ENCODE assay signal across 22 cellular contexts in the genomic region with DNA sequence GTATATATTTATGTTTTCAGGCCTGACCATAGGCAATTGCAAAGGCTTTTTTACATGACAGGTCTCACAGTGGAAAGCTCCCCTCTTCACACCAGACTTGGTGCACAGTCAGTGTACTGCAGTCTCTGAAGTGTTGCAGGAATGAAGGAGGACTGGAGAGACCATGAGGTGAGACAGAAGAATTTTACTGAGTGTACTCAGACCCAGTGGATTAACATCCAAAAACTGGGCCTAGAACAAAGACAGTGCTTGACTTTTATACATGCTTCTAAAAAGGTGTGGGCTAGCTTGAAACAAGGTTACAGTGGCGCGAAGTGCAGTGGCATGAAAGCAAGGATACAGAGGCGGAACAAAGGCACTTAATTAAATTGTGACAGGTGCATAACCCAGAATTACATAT.
"Had no signal": no experiment of that assay in that cellular context is flagged by ENCODE, and none has a peak within 500 bp of the region (broad histone marks: within the 10 kb centered on the region; RNA-seq: fewer than 3 reads in every experiment).

No MANE protein-coding gene starts in this region.

- H3K27ac ChIP-seq: colonic mucosa, esophagus squamous epithelium, ovary, psoas muscle, sigmoid colon, testis, tibial artery had no signal

- H3K4me3 ChIP-seq: colonic mucosa, esophagus squamous epithelium, ovary, psoas muscle, sigmoid colon, testis, tibial artery had no signal

- H3K27me3 ChIP-seq: colonic mucosa, esophagus squamous epithelium, ovary, sigmoid colon, testis, tibial artery had no signal

- FAIRE-seq: endothelial cell of umbilical vein, frontal cortex, kidney, urothelium cell line had no signal

- H3K9me3 ChIP-seq: colonic mucosa, ovary, testis had no signal

- H3K36me3 ChIP-seq: colonic mucosa, esophagus squamous epithelium, ovary, sigmoid colon, tibial artery had no signal

- DNase-seq: colonic mucosa; effector CD8-positive, alpha-beta T cell; esophagus squamous epithelium; hypothalamus; kidney; natural killer cell; occipital lobe; ovary; posterior cingulate gyrus; psoas muscle; right cardiac atrium; sigmoid colon; stimulated activated CD4-positive, alpha-beta T cell treated with anti-CD3 and anti-CD28 coated beads, Interleukin-4, amount 100 ng/mL, for 4 hours; stimulated activated naive CD8-positive, alpha-beta T cell treated with anti-CD3 and anti-CD28 coated beads, Interleukin-15, Interleukin-2, amounts not matched to agents 100 U/mL and 50 U/mL, for 24 hours; substantia nigra; testis; tibial artery had no signal

- ATAC-seq: left lobe of liver; natural killer cell; psoas muscle; right cardiac atrium; stimulated activated memory B cell treated with anti-CD40 and anti-IgM and Interleukin-4, amounts not matched to agents 10 μg/mL and 1 μg/mL and 100 μg/mL, for 72 hours; stimulated activated naive CD8-positive, alpha-beta T cell treated with anti-CD3 and anti-CD28 coated beads, Interleukin-15, Interleukin-2, amounts not matched to agents 100 U/mL and 50 U/mL, for 24 hours had no signal

- H3K4me1 ChIP-seq: colonic mucosa, esophagus squamous epithelium, psoas muscle, sigmoid colon, testis, tibial artery had no signal
